21 cellular contexts compared by ENCODE assay signal in the genomic region with DNA sequence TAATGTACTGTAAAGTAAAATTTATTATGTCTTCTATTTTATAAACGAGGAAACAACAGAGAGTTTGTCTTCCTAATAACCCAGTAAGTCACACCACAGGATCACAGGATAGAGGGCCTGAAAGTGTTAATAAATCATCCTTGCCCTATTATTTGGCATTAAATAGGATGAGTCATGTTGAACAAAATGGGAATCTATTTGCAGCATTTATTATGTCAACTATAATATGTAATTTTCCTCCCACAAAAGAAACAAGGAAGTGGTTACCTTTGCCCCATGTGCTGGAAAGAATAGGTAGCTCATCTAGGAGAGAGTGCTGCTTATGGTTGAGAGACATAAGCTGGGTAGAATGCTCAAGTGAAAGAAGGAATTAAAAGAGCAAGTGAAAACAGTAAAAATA.
DNase-seq lines count a peak whose midpoint lies in the region; ATAC-seq and TF ChIP-seq lines count a peak whose summit lies in the region.
"Had no signal": no experiment of that assay in that cellular context is flagged by ENCODE, and none has a peak within 500 bp of the region (broad histone marks: within the 10 kb centered on the region; RNA-seq: fewer than 3 reads in every experiment).

No MANE protein-coding gene starts in this region.

- H3K36me3 ChIP-seq in SK-N-SH (replicated peaks in 1 of 2; ENCODE audit: control insufficient read depth in 1 of 2, insufficient read depth in 2 of 2, low read length in 1 of 2): no peaks in the 10 kb centered on the region
- H3K36me3 ChIP-seq: BLaER1 treated with 17β-estradiol and CSF1 and Interleukin-3, amounts not matched to agents 10 nM and 100 nM; left lung had no signal

- no peaks in the 10 kb centered on the region for H3K9me3 ChIP-seq in SK-N-SH
- H3K9me3 ChIP-seq: BLaER1 treated with 17β-estradiol and CSF1 and Interleukin-3, amounts not matched to agents 10 nM and 100 nM; left lung had no signal

- no peak for DNase-seq in SK-N-SH
- DNase-seq in NCI-H2081 treated with DMSO at 0.1 percent for 48 hours (lab: John Stamatoyannopoulos, UW): peak; percentile 76
- DNase-seq in epithelial cell of esophagus (ENCODE audit: low read depth): peak; percentile 13
- DNase-seq in activated T-helper 1 cell treated with anti-CD3 and anti-CD28 coated beads, Interleukin-12 subunit alpha, Interleukin-12 subunit beta, Interleukin-2, Interleukin-4 antibody, amounts not matched to agents 30 ng/mL and 10 ng/mL and 1 ng/mL, durations not matched to agents 14 hours and 24 hours and 36 hours (ENCODE audit: low spot score): no peak
- no peak for DNase-seq in NCI-H146 treated with DMSO at 0.1 percent for 48 hours (lab: John Stamatoyannopoulos, UW; ENCODE audit: unreplicated experiment)
- no peak for DNase-seq in activated T-helper 2 cell treated with anti-CD3 and anti-CD28 coated beads, Interferon-gamma antibody, Interleukin-2, Interleukin-4, amounts not matched to agents 10 μg/mL and 5 μg/mL and 100 μg/mL, durations not matched to agents 14 hours and 24 hours and 36 hours (ENCODE audit: low spot score)
- DNase-seq: activated CD4-positive, alpha-beta memory T cell treated with anti-CD3 and anti-CD28 coated beads, Interleukin-2, amount 10 ng/mL, durations not matched to agents 7 days and 5 days; activated effector memory CD4-positive, alpha-beta T cell treated with Interleukin-2 at 50 U/mL for 16 hours; left lung; naive thymus-derived CD4-positive, alpha-beta T cell; NCI-H1436 treated with DMSO at 0.1 percent for 48 hours; NCI-H345; nucleus accumbens; stimulated activated CD4-positive, alpha-beta T cell treated with anti-CD3 and anti-CD28 coated beads, Interleukin-1b, Interleukin-23, amount 100 ng/mL, for 48 hours; T-helper 1 cell had no signal

- WGBS in SK-N-SH (ENCODE audit: low lambda C conversion rate): 31% methylated on average over 1 of the region's 1 CpG

- H3K4me2 ChIP-seq in SK-N-SH: no peak overlapping the region
- H3K4me2 ChIP-seq: BLaER1 treated with 17β-estradiol and CSF1 and Interleukin-3, amounts not matched to agents 10 nM and 100 nM had no signal

- H3K4me1 ChIP-seq in SK-N-SH (ENCODE audit: control insufficient read depth in 1 of 2, insufficient read depth in 2 of 2, low read depth in 1 of 2, low read length in 1 of 2): no peaks in the 10 kb centered on the region
- H3K4me1 ChIP-seq: BLaER1 treated with 17β-estradiol and CSF1 and Interleukin-3, amounts not matched to agents 10 nM and 100 nM; left lung had no signal

- no peaks in the 10 kb centered on the region for H3K9me3 Mint-ChIP-seq in activated T-helper 1 cell treated with anti-CD3 and anti-CD28 coated beads, Interleukin-12 subunit alpha, Interleukin-12 subunit beta, Interleukin-2, Interleukin-4 antibody, amounts not matched to agents 30 ng/mL and 10 ng/mL and 1 ng/mL, durations not matched to agents 14 hours and 24 hours and 36 hours
- H3K9me3 Mint-ChIP-seq in activated T-helper 2 cell treated with anti-CD3 and anti-CD28 coated beads, Interferon-gamma antibody, Interleukin-2, Interleukin-4, amounts not matched to agents 10 μg/mL and 5 μg/mL and 100 μg/mL, durations not matched to agents 14 hours and 24 hours and 36 hours: no peaks in the 10 kb centered on the region
- H3K9me3 Mint-ChIP-seq: activated CD4-positive, alpha-beta memory T cell treated with anti-CD3 and anti-CD28 coated beads, Interleukin-2, amount 10 ng/mL, durations not matched to agents 7 days and 5 days; naive thymus-derived CD4-positive, alpha-beta T cell had no signal

- H3K4me3 Mint-ChIP-seq in activated T-helper 1 cell treated with anti-CD3 and anti-CD28 coated beads, Interleukin-12 subunit alpha, Interleukin-12 subunit beta, Interleukin-2, Interleukin-4 antibody, amounts not matched to agents 30 ng/mL and 10 ng/mL and 1 ng/mL, durations not matched to agents 14 hours and 24 hours and 36 hours: no peak overlapping the region
- H3K4me3 Mint-ChIP-seq in activated T-helper 2 cell treated with anti-CD3 and anti-CD28 coated beads, Interferon-gamma antibody, Interleukin-2, Interleukin-4, amounts not matched to agents 10 μg/mL and 5 μg/mL and 100 μg/mL, durations not matched to agents 14 hours and 24 hours and 36 hours (ENCODE audit: low read depth): no peak overlapping the region
- H3K4me3 Mint-ChIP-seq: activated CD4-positive, alpha-beta memory T cell treated with anti-CD3 and anti-CD28 coated beads, Interleukin-2, amount 10 ng/mL, durations not matched to agents 7 days and 5 days; IgD-negative memory B cell; naive thymus-derived CD4-positive, alpha-beta T cell had no signal

- H3K4me3 ChIP-seq in SK-N-SH (ENCODE audit: low read depth in 2 of 2, low read length in 1 of 2) (no peak overlapping the region), epithelial cell of esophagus (ENCODE audit: low read length) (no peak overlapping the region)
- H3K4me3 ChIP-seq: BLaER1 treated with 17β-estradiol and CSF1 and Interleukin-3, amounts not matched to agents 10 nM and 100 nM; left lung had no signal

- H3K79me2 ChIP-seq in SK-N-SH (ENCODE audit: insufficient read depth): no peaks in the 10 kb centered on the region

- ATAC-seq in SK-N-SH treated with all-trans-retinoic acid at 6 μM for 48 hours (no peak; the same call in 2 of the 3 replicates), HG02938 (IDR thresholded peaks at IDR 0.05; ENCODE audit: unreplicated experiment) (no peak)
- ATAC-seq: activated CD4-positive, CD25-positive, alpha-beta regulatory T cell treated with anti-CD3 and anti-CD28 coated beads, Interleukin-2, amount 50 U/mL, for 24 hours; left lung; naive thymus-derived CD4-positive, alpha-beta T cell; Panc1 had no signal

- no peak for TF ChIP-seq EP300 in SK-N-SH (IDR thresholded peaks at IDR 0.05; ENCODE audit: borderline replicate concordance in 1 of 2, low read depth in 1 of 2, low read length in 1 of 2)

- no peaks in the 10 kb centered on the region for H3K36me3 Mint-ChIP-seq in activated T-helper 1 cell treated with anti-CD3 and anti-CD28 coated beads, Interleukin-12 subunit alpha, Interleukin-12 subunit beta, Interleukin-2, Interleukin-4 antibody, amounts not matched to agents 30 ng/mL and 10 ng/mL and 1 ng/mL, durations not matched to agents 14 hours and 24 hours and 36 hours (ENCODE audit: low read depth)
- no peaks in the 10 kb centered on the region for H3K36me3 Mint-ChIP-seq in activated T-helper 2 cell treated with anti-CD3 and anti-CD28 coated beads, Interferon-gamma antibody, Interleukin-2, Interleukin-4, amounts not matched to agents 10 μg/mL and 5 μg/mL and 100 μg/mL, durations not matched to agents 14 hours and 24 hours and 36 hours (ENCODE audit: low read depth)
- H3K36me3 Mint-ChIP-seq: IgD-negative memory B cell; naive thymus-derived CD4-positive, alpha-beta T cell had no signal

- no peaks in the 10 kb centered on the region for H3K4me1 Mint-ChIP-seq in activated T-helper 1 cell treated with anti-CD3 and anti-CD28 coated beads, Interleukin-12 subunit alpha, Interleukin-12 subunit beta, Interleukin-2, Interleukin-4 antibody, amounts not matched to agents 30 ng/mL and 10 ng/mL and 1 ng/mL, durations not matched to agents 14 hours and 24 hours and 36 hours (ENCODE audit: low read depth)
- H3K4me1 Mint-ChIP-seq in activated T-helper 2 cell treated with anti-CD3 and anti-CD28 coated beads, Interferon-gamma antibody, Interleukin-2, Interleukin-4, amounts not matched to agents 10 μg/mL and 5 μg/mL and 100 μg/mL, durations not matched to agents 14 hours and 24 hours and 36 hours (ENCODE audit: low read depth): no peaks in the 10 kb centered on the region
- H3K4me1 Mint-ChIP-seq: activated CD4-positive, alpha-beta memory T cell treated with anti-CD3 and anti-CD28 coated beads, Interleukin-2, amount 10 ng/mL, durations not matched to agents 7 days and 5 days; IgD-negative memory B cell; naive thymus-derived CD4-positive, alpha-beta T cell had no signal

- TF ChIP-seq CTCF in SK-N-SH (IDR thresholded peaks at IDR 0.05): no peak
- TF ChIP-seq CTCF in epithelial cell of esophagus (IDR thresholded peaks at IDR 0.05; ENCODE audit: insufficient read depth, low read depth, low read length, missing control alignments): no peak

- no peaks in the 10 kb centered on the region for H4K20me1 ChIP-seq in SK-N-SH (ENCODE audit: insufficient read depth)
- H4K20me1 ChIP-seq: BLaER1 treated with 17β-estradiol and CSF1 and Interleukin-3, amounts not matched to agents 10 nM and 100 nM had no signal

- CTCF ChIA-PET in SK-N-SH (lab: Yijun Ruan, JAX): interaction anchor here (1.0 kb wide), 1 partner anchor 238 kb away, joined by 3 read pairs; a partner anchor contains a TSS

- no peak for TF ChIP-seq RAD21 in SK-N-SH (IDR thresholded peaks at IDR 0.05; ENCODE audit: low read length)

- intact Hi-C loops in activated T-helper 1 cell treated with anti-CD3 and anti-CD28 coated beads, Interleukin-12 subunit alpha, Interleukin-12 subunit beta, Interleukin-2, Interleukin-4 antibody, amounts not matched to agents 30 ng/mL and 10 ng/mL and 1 ng/mL, durations not matched to agents 14 hours and 24 hours and 36 hours (cut with micrococcal nuclease): no loop called here
- intact Hi-C loops in activated T-helper 2 cell treated with anti-CD3 and anti-CD28 coated beads, Interferon-gamma antibody, Interleukin-2, Interleukin-4, amounts not matched to agents 10 μg/mL and 5 μg/mL and 100 μg/mL, durations not matched to agents 14 hours and 24 hours and 36 hours (cut with micrococcal nuclease): no loop called here

- H3K27ac Mint-ChIP-seq in activated T-helper 1 cell treated with anti-CD3 and anti-CD28 coated beads, Interleukin-12 subunit alpha, Interleukin-12 subunit beta, Interleukin-2, Interleukin-4 antibody, amounts not matched to agents 30 ng/mL and 10 ng/mL and 1 ng/mL, durations not matched to agents 14 hours and 24 hours and 36 hours: no peak overlapping the region
- no peak overlapping the region for H3K27ac Mint-ChIP-seq in activated T-helper 2 cell treated with anti-CD3 and anti-CD28 coated beads, Interferon-gamma antibody, Interleukin-2, Interleukin-4, amounts not matched to agents 10 μg/mL and 5 μg/mL and 100 μg/mL, durations not matched to agents 14 hours and 24 hours and 36 hours
- H3K27ac Mint-ChIP-seq: activated CD4-positive, alpha-beta memory T cell treated with anti-CD3 and anti-CD28 coated beads, Interleukin-2, amount 10 ng/mL, durations not matched to agents 7 days and 5 days; IgD-negative memory B cell; naive thymus-derived CD4-positive, alpha-beta T cell had no signal

- no peak overlapping the region for H2AFZ ChIP-seq in SK-N-SH (ENCODE audit: low read depth)

- no peak overlapping the region for H3K27ac ChIP-seq in SK-N-SH (ENCODE audit: low read depth in 2 of 2, low read length in 1 of 2)
- H3K27ac ChIP-seq: BLaER1 treated with 17β-estradiol and CSF1 and Interleukin-3, amounts not matched to agents 10 nM and 100 nM; left lung had no signal

- no peak overlapping the region for H3K9ac ChIP-seq in SK-N-SH
- H3K9ac ChIP-seq: BLaER1 treated with 17β-estradiol and CSF1 and Interleukin-3, amounts not matched to agents 10 nM and 100 nM had no signal

- POLR2A ChIA-PET in SK-N-SH (lab: Yijun Ruan, JAX): no interaction called here

- H3F3A ChIP-seq in SK-N-SH (replicated peaks; ENCODE audit: insufficient read depth): no peaks in the 10 kb centered on the region

- H3K27me3 Mint-ChIP-seq in activated T-helper 1 cell treated with anti-CD3 and anti-CD28 coated beads, Interleukin-12 subunit alpha, Interleukin-12 subunit beta, Interleukin-2, Interleukin-4 antibody, amounts not matched to agents 30 ng/mL and 10 ng/mL and 1 ng/mL, durations not matched to agents 14 hours and 24 hours and 36 hours (ENCODE audit: insufficient read depth): no peaks in the 10 kb centered on the region
- H3K27me3 Mint-ChIP-seq in activated T-helper 2 cell treated with anti-CD3 and anti-CD28 coated beads, Interferon-gamma antibody, Interleukin-2, Interleukin-4, amounts not matched to agents 10 μg/mL and 5 μg/mL and 100 μg/mL, durations not matched to agents 14 hours and 24 hours and 36 hours (ENCODE audit: low read depth): no peaks in the 10 kb centered on the region
- H3K27me3 Mint-ChIP-seq: activated CD4-positive, alpha-beta memory T cell treated with anti-CD3 and anti-CD28 coated beads, Interleukin-2, amount 10 ng/mL, durations not matched to agents 7 days and 5 days; IgD-negative memory B cell; naive thymus-derived CD4-positive, alpha-beta T cell had no signal

- no peaks in the 10 kb centered on the region for H3K27me3 ChIP-seq in SK-N-SH (ENCODE audit: insufficient read depth)
- H3K27me3 ChIP-seq: BLaER1 treated with 17β-estradiol and CSF1 and Interleukin-3, amounts not matched to agents 10 nM and 100 nM; left lung had no signal

- H3K9me2 ChIP-seq in SK-N-SH: no peaks in the 10 kb centered on the region

Comparison
In these comparisons a context has a peak if more than half of its experiments do, and no peak if none do; other contexts are left out.
1. DNase-seq: peak in NCI-H2081 treated with DMSO at 0.1 percent for 48 hours (single experiment) and epithelial cell of esophagus (single experiment); none in SK-N-SH (single experiment), activated T-helper 1 cell treated with anti-CD3 and anti-CD28 coated beads, Interleukin-12 subunit alpha, Interleukin-12 subunit beta, Interleukin-2, Interleukin-4 antibody, amounts not matched to agents 30 ng/mL and 10 ng/mL and 1 ng/mL, durations not matched to agents 14 hours and 24 hours and 36 hours (single experiment), NCI-H146 treated with DMSO at 0.1 percent for 48 hours (single experiment) and activated T-helper 2 cell treated with anti-CD3 and anti-CD28 coated beads, Interferon-gamma antibody, Interleukin-2, Interleukin-4, amounts not matched to agents 10 μg/mL and 5 μg/mL and 100 μg/mL, durations not matched to agents 14 hours and 24 hours and 36 hours (single experiment).